ENCODE assay signal across 8 cellular contexts in genomic region chr6:116387374-116387773, GRCh38. TPM values are rescaled to one million over a fixed set of nuclear protein-coding genes. Genes with fewer than 3 reads are reported as not detected.
DNase-seq lines count a peak whose midpoint lies in the region; ATAC-seq, FAIRE-seq and TF ChIP-seq lines count a peak whose summit lies in the region.

No MANE protein-coding gene starts in this region.

- H3K4me3 ChIP-seq in fibroblast of the aortic adventitia (ENCODE audit: low read depth, low read length) (no peak overlapping the region), Caco-2 (ENCODE audit: low read depth, low read length) (no peak overlapping the region), tibial nerve (no peak overlapping the region)

- TF ChIP-seq EP300 in tibial nerve (IDR thresholded peaks at IDR 0.05): no peak

- H3K27me3 ChIP-seq in Caco-2 (replicated peaks; ENCODE audit: control insufficient read depth, insufficient read depth, low read length) (no peaks in the 10 kb centered on the region), tibial nerve (no peaks in the 10 kb centered on the region)

- H3K4me3 Mint-ChIP-seq in IgD-negative memory B cell: peak overlapping the region in 2 of 4 donors; percentile 18 to 63
- no peak overlapping the region for H3K4me3 Mint-ChIP-seq in Caco-2 (ENCODE audit: unreplicated experiment)

- peaks cover 2% of the 10 kb centered on the region for H3K27me3 Mint-ChIP-seq in IgD-negative memory B cell
- peaks cover 14% of the 10 kb centered on the region for H3K27me3 Mint-ChIP-seq in Caco-2 (ENCODE audit: insufficient read depth, unreplicated experiment)

- peak overlapping the region in 2 of 4 donors; percentile 15 to 77 for H3K27ac ChIP-seq in tibial nerve

- TF ChIP-seq CTCF in fibroblast of the aortic adventitia (IDR thresholded peaks at IDR 0.05; ENCODE audit: insufficient read depth, low read length) (no peak), Caco-2 (IDR thresholded peaks at IDR 0.05; ENCODE audit: insufficient read depth in 1 of 2, low read depth in 1 of 2, low read length in 1 of 2, severe bottlenecking in 1 of 2, unreplicated experiment in 1 of 2) (no peak), tibial nerve (IDR thresholded peaks at IDR 0.05) (no peak)

- DNase-seq in GM12891 (ENCODE audit: insufficient read length, low spot score) (no peak), fibroblast of the aortic adventitia (ENCODE audit: low read depth) (peak; percentile 62), Caco-2 (no peak), NCI-H345 treated with DMSO at 0.1 percent for 48 hours (lab: John Stamatoyannopoulos, UW; ENCODE audit: unreplicated experiment) (no peak), tibial nerve (ENCODE audit: low spot score in 2 of 2) (no peak), NCI-H146 treated with DMSO at 0.1 percent for 48 hours (lab: John Stamatoyannopoulos, UW; ENCODE audit: unreplicated experiment) (no peak)

- CTCF ChIA-PET in Caco-2 (lab: Charles Lee): no interaction called here

- H3K4me1 ChIP-seq in Caco-2 (no peaks in the 10 kb centered on the region), tibial nerve (peaks cover 4 to 64% (median 43%) of the 10 kb centered on the region in 4 donors)

- H3K9me3 Mint-ChIP-seq in IgD-negative memory B cell (no peaks in the 10 kb centered on the region), Caco-2 (ENCODE audit: unreplicated experiment) (no peaks in the 10 kb centered on the region)

- no TSS peak for BruUV-seq in Caco-2 (replicated peaks; lab: Mats Ljungman, UMichigan)

- H3K36me3 ChIP-seq in Caco-2 (ENCODE audit: control insufficient read depth, insufficient read depth, low read length) (no peaks in the 10 kb centered on the region), tibial nerve (no peaks in the 10 kb centered on the region)

- peak; percentile 97 for FAIRE-seq in GM12891 (lab: Jason Lieb, UNC)

- intact Hi-C loops in Caco-2 (cut with micrococcal nuclease; ENCODE audit: unreplicated experiment): no loop called here

- H3K36me3 Mint-ChIP-seq in IgD-negative memory B cell (peaks cover 3% of the 10 kb centered on the region), Caco-2 (ENCODE audit: insufficient read depth, unreplicated experiment) (no peaks in the 10 kb centered on the region)

- 73 to 81% methylated on average over 3 of the region's 3 CpGs for WGBS in tibial nerve, 2 donors

- H3K27ac Mint-ChIP-seq in IgD-negative memory B cell (peak overlapping the region; percentile 4 to 83 (median 63)), Caco-2 (ENCODE audit: unreplicated experiment) (no peak overlapping the region)

- H3K4me1 Mint-ChIP-seq in IgD-negative memory B cell (peaks cover 43 to 56% (median 52%) of the 10 kb centered on the region in 3 donors), Caco-2 (ENCODE audit: low read depth, unreplicated experiment) (no peaks in the 10 kb centered on the region)

- peak; percentile 36; the same call in 1 of the 2 replicates for TF ChIP-seq POLR2A in GM12891 (IDR thresholded peaks at IDR 0.05; ENCODE audit: low read depth, low read length)
- TF ChIP-seq POLR2A in tibial nerve (IDR thresholded peaks at IDR 0.05): no peak

- peak; percentile 62 for ATAC-seq in GM21737 (IDR thresholded peaks at IDR 0.05; ENCODE audit: unreplicated experiment)

- POLR2A ChIA-PET in Caco-2 (lab: Charles Lee): no interaction called here

- H3K9me3 ChIP-seq in Caco-2 (no peaks in the 10 kb centered on the region), tibial nerve (no peaks in the 10 kb centered on the region)

TF ChIP-seq in GM12891, 5 proteins besides CTCF, POLR2A, EP300 and RAD21:
- TF ChIP-seq POLR2AphosphoS5 (IDR thresholded peaks at IDR 0.05; ENCODE audit: low read depth, low read length) (no peak), SPI1 (IDR thresholded peaks at IDR 0.05; ENCODE audit: low read depth, low read length) (peak; percentile 96)

RNA-seq across cellular contexts. Expression of gene DSE, which starts 16.6 kb away (rescaled TPM):
- polyA plus RNA-seq in GM12891 (2012; ENCODE audit: low read depth, missing spikeins): 22.8 TPM
- polyA plus RNA-seq in IgD-negative memory B cell: 23.6 TPM
- total RNA-seq in fibroblast of the aortic adventitia (ENCODE audit: low replicate concordance) (50.7 and 61.2 TPM in 2 replicates), Caco-2 (2022) (2.8 and 3.4 TPM in 2 replicates), tibial nerve (10 to 100 TPM; 79.5 to 95.5 (median 81.7) TPM)

Comparison
In these comparisons a context has a peak if more than half of its experiments do, and no peak if none do; other contexts are left out.
1. RNA of gene DSE, which starts 16.6 kb away (total RNA-seq): 79.5 to 95.5 TPM in tibial nerve and 50.7 to 61.2 TPM in fibroblast of the aortic adventitia; 2.8 to 3.4 TPM in Caco-2; every median in the first group is over 10 times any median in the second.